Comparison of ENCODE assay signal across 11 cellular contexts in genomic region chr4:98728433-98728832, GRCh38.
DNase-seq lines count a peak whose midpoint lies in the region; ATAC-seq, FAIRE-seq and TF ChIP-seq lines count a peak whose summit lies in the region.
"Had no signal": no experiment of that assay in that cellular context is flagged by ENCODE, and none has a peak within 500 bp of the region (broad histone marks: within the 10 kb centered on the region; RNA-seq: fewer than 3 reads in every experiment).

No MANE protein-coding gene starts in this region.

- H3K79me2 ChIP-seq in HCT116 (ENCODE audit: insufficient read depth, low read length) (no peaks in the 10 kb centered on the region), keratinocyte (ENCODE audit: control insufficient read depth, insufficient read depth, low read length) (no peaks in the 10 kb centered on the region)

- no peak overlapping the region for H3K27ac Mint-ChIP-seq in WTC11

- no TSS peak for BruUV-seq in HCT116 (replicated peaks; lab: Mats Ljungman, UMichigan)

- H4K20me1 ChIP-seq in HCT116 (ENCODE audit: insufficient read depth) (no peaks in the 10 kb centered on the region), keratinocyte (ENCODE audit: control insufficient read depth, extremely low read depth, insufficient read depth, low read length) (no peaks in the 10 kb centered on the region)

- H3K9me3 Mint-ChIP-seq in WTC11, result peaks cover 33% of the 10 kb centered on the region

- H3K9me2 ChIP-seq in HCT116 (ENCODE audit: insufficient read depth), result no peaks in the 10 kb centered on the region

- H3K9ac ChIP-seq in HCT116 (ENCODE audit: low read length) (no peak overlapping the region), keratinocyte (ENCODE audit: control insufficient read depth, extremely low read depth, insufficient read depth, low read length) (no peak overlapping the region)

- RAD21 ChIA-PET in HCT116 (lab: Charles Lee; ENCODE audit: low non-redundant PET in 1 of 2, low total read pairs in 2 of 2, uncharacterized antibody in 2 of 2, unreplicated experiment in 2 of 2), result no interaction called here

- FAIRE-seq in keratinocyte (lab: Jason Lieb, UNC) (peak; percentile 93), GM19239 (lab: Jason Lieb, UNC) (no peak)

- H3K27ac ChIP-seq in HCT116 (ENCODE audit: low read depth, low read length) (no peak overlapping the region), keratinocyte (ENCODE audit: control insufficient read depth, insufficient read depth, low read length) (no peak overlapping the region)

- H3K9me3 ChIP-seq in HCT116 (ENCODE audit: control insufficient read depth in 1 of 2, insufficient read depth in 1 of 2, low read depth in 1 of 2, low read length in 2 of 2) (no peaks in the 10 kb centered on the region), keratinocyte (ENCODE audit: control insufficient read depth, low read depth, low read length) (no peaks in the 10 kb centered on the region)

- no peak for TF ChIP-seq POLR2A in HCT116 (IDR thresholded peaks at IDR 0.05; ENCODE audit: borderline replicate concordance, extremely low read depth, insufficient read depth, insufficient read length)

- dilution Hi-C loops in keratinocyte (cut with MboI; ENCODE audit: extremely low pct_ligation_motif_present, low sequenced_read_pairs), result no loop called here

- intact Hi-C loops in HCT116 (cut with micrococcal nuclease), result no loop called here

- CTCF ChIA-PET in HCT116 (lab: Charles Lee), result no interaction called here
- CTCF ChIA-PET in WTC11 (lab: Charles Lee), result interaction anchor here (1.0 kb wide), 1 partner anchor 681 kb away, joined by 3 read pairs; no protein-coding TSS in a partner anchor

- no peak for TF ChIP-seq RAD21 in HCT116 (IDR thresholded peaks at IDR 0.05; ENCODE audit: low read depth)

- DNase-seq in AG20443 (ENCODE audit: low spot score) (peak; percentile 39), HCT116 (ENCODE audit: low read depth, low spot score) (no peak), WTC11 (ENCODE audit: low spot score) (no peak), keratinocyte (ENCODE audit: low read depth, low spot score) (no peak), GM19239 (ENCODE audit: insufficient read length, low spot score) (no peak), GF-D8 (lab: John Stamatoyannopoulos, UW) (no peak)
- no peak for DNase-seq in activated CD4-positive, CD25-positive, alpha-beta regulatory T cell (lab: John Stamatoyannopoulos, UW)
- DNase-seq: NCI-H1048 had no signal

- H3K27me3 Mint-ChIP-seq in WTC11 (ENCODE audit: low read depth), result peaks cover 10% of the 10 kb centered on the region

- TF ChIP-seq CTCF in HCT116 (IDR thresholded peaks at IDR 0.05 in 2 of 3, conservative IDR thresholded peaks at IDR 0.05 in 1 of 3; ENCODE audit: borderline replicate concordance in 1 of 3, insufficient read depth in 1 of 3, low read depth in 2 of 3, low read length in 2 of 3) (no peak), WTC11 (IDR thresholded peaks at IDR 0.05) (no peak), keratinocyte (optimal IDR thresholded peaks at IDR 0.05 in 1 of 3, IDR thresholded peaks at IDR 0.05 in 1 of 3, conservative IDR thresholded peaks at IDR 0.05 in 1 of 3; ENCODE audit: extremely low read depth in 1 of 3, insufficient read depth in 2 of 3, low read length in 3 of 3) (peak in 1 of 3 experiments; percentile 3)

- no peaks in the 10 kb centered on the region for H3K36me3 ChIP-seq in HCT116 (ENCODE audit: control insufficient read depth in 1 of 2, insufficient read depth in 2 of 2, low read length in 2 of 2)
- H3K36me3 ChIP-seq in keratinocyte (ENCODE audit: control insufficient read depth in 2 of 2, extremely low read depth in 1 of 2, insufficient read depth in 2 of 2, low read length in 2 of 2), result no peaks in the 10 kb centered on the region

- ATAC-seq in HCT116 (no peak), WTC11 (peak; percentile 30; the same call in 1 of the 2 replicates), HG03439 (IDR thresholded peaks at IDR 0.05; ENCODE audit: unreplicated experiment) (no peak)
- ATAC-seq: activated CD4-positive, CD25-positive, alpha-beta regulatory T cell treated with anti-CD3 and anti-CD28 coated beads, Interleukin-2, amount 50 U/mL, for 24 hours had no signal

- H3K36me3 Mint-ChIP-seq in WTC11, result peaks cover 20% of the 10 kb centered on the region

- peaks cover 3% of the 10 kb centered on the region for H3K4me1 Mint-ChIP-seq in WTC11
- H3K4me1 Mint-ChIP-seq: neural crest cell had no signal

- H3K4me1 ChIP-seq in HCT116 (ENCODE audit: control insufficient read depth in 1 of 2, insufficient read depth in 2 of 2, low read length in 2 of 2), result peaks cover 0 to 6% of the 10 kb centered on the region in 2 experiments; a peak in 2 of 4 replicates
- peaks cover 10% of the 10 kb centered on the region for H3K4me1 ChIP-seq in keratinocyte (ENCODE audit: control insufficient read depth, extremely low read depth, insufficient read depth, low read length)

- H3K27me3 ChIP-seq in HCT116 (ENCODE audit: insufficient read depth, low read length) (no peaks in the 10 kb centered on the region), keratinocyte (ENCODE audit: control insufficient read depth, extremely low read depth, insufficient read depth, low read length) (no peaks in the 10 kb centered on the region)

- H3K4me2 ChIP-seq in HCT116 (ENCODE audit: low read length) (no peak overlapping the region), keratinocyte (ENCODE audit: control insufficient read depth, extremely low read depth, insufficient read depth, low read depth, low read length) (peak overlapping the region; percentile 48)

- no peaks in the 10 kb centered on the region for H3K9me1 ChIP-seq in keratinocyte (ENCODE audit: control insufficient read depth, extremely low read depth, insufficient read depth, low read length)

- H2AFZ ChIP-seq in HCT116 (ENCODE audit: low read depth, low read length, poor library complexity, severe bottlenecking) (peak overlapping the region; percentile 82), keratinocyte (ENCODE audit: control insufficient read depth, low read length) (peak overlapping the region; percentile 59)

- H3K4me3 Mint-ChIP-seq in WTC11, result no peak overlapping the region
- H3K4me3 Mint-ChIP-seq: neural crest cell had no signal

- POLR2A ChIA-PET in HCT116 (lab: Charles Lee), result no interaction called here
- POLR2A ChIA-PET in WTC11 (lab: Charles Lee), result no interaction called here

- H3K4me3 ChIP-seq in HCT116 (replicated peaks in 1 of 2; ENCODE audit: low read depth in 1 of 2, low read length in 2 of 2), result no peak overlapping the region
- no peak overlapping the region for H3K4me3 ChIP-seq in keratinocyte (ENCODE audit: control insufficient read depth in 2 of 3, extremely low read depth in 1 of 3, insufficient read depth in 2 of 3, low read depth in 1 of 3, low read length in 3 of 3)

TF ChIP-seq in HCT116, 20 proteins besides CTCF, POLR2A, EP300 and RAD21 (continues in another document):
- TF ChIP-seq MAX (IDR thresholded peaks at IDR 0.05) (no peak), SIN3A (IDR thresholded peaks at IDR 0.05; ENCODE audit: low read depth) (no peak), ELF1 (IDR thresholded peaks at IDR 0.05; ENCODE audit: borderline replicate concordance, low read depth) (no peak), SP1 (IDR thresholded peaks at IDR 0.05; ENCODE audit: low read depth) (no peak)

TF ChIP-seq in WTC11, 78 proteins besides CTCF, POLR2A, EP300 and RAD21:
- TF ChIP-seq, protein P1, sequence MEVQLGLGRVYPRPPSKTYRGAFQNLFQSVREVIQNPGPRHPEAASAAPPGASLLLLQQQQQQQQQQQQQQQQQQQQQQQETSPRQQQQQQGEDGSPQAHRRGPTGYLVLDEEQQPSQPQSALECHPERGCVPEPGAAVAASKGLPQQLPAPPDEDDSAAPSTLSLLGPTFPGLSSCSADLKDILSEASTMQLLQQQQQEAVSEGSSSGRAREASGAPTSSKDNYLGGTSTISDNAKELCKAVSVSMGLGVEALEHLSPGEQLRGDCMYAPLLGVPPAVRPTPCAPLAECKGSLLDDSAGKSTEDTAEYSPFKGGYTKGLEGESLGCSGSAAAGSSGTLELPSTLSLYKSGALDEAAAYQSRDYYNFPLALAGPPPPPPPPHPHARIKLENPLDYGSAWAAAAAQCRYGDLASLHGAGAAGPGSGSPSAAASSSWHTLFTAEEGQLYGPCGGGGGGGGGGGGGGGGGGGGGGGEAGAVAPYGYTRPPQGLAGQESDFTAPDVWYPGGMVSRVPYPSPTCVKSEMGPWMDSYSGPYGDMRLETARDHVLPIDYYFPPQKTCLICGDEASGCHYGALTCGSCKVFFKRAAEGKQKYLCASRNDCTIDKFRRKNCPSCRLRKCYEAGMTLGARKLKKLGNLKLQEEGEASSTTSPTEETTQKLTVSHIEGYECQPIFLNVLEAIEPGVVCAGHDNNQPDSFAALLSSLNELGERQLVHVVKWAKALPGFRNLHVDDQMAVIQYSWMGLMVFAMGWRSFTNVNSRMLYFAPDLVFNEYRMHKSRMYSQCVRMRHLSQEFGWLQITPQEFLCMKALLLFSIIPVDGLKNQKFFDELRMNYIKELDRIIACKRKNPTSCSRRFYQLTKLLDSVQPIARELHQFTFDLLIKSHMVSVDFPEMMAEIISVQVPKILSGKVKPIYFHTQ (CRISPR knock-in tag; IDR thresholded peaks at IDR 0.05), result no peak
